1 cellular context compared by ENCODE assay signal in the genomic region with DNA sequence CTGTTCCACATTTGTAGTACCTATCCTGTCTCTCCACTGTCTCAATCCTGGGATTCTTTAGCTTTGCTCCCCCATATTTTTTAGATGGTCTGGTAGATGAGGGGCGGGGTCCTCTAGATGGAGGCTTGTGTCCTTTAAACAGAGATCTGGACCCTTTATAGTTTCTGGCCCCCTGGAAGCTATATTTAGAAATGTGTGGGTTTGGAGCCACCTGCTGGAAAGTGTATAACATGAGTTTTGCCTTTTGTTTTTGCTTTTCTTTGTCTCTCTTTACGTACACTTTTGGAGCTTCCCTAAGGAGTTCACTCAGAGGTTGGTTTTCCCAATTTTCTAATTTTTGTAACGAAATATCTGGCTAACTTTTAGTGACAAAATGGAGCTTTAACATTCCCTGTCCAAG.
TF ChIP-seq lines count a peak whose summit lies in the region.

No MANE protein-coding gene starts in this region.

TF ChIP-seq in GM23338, 12 proteins besides CTCF, POLR2A, EP300 and RAD21 (continued from another document):
- TF ChIP-seq, protein P1, sequence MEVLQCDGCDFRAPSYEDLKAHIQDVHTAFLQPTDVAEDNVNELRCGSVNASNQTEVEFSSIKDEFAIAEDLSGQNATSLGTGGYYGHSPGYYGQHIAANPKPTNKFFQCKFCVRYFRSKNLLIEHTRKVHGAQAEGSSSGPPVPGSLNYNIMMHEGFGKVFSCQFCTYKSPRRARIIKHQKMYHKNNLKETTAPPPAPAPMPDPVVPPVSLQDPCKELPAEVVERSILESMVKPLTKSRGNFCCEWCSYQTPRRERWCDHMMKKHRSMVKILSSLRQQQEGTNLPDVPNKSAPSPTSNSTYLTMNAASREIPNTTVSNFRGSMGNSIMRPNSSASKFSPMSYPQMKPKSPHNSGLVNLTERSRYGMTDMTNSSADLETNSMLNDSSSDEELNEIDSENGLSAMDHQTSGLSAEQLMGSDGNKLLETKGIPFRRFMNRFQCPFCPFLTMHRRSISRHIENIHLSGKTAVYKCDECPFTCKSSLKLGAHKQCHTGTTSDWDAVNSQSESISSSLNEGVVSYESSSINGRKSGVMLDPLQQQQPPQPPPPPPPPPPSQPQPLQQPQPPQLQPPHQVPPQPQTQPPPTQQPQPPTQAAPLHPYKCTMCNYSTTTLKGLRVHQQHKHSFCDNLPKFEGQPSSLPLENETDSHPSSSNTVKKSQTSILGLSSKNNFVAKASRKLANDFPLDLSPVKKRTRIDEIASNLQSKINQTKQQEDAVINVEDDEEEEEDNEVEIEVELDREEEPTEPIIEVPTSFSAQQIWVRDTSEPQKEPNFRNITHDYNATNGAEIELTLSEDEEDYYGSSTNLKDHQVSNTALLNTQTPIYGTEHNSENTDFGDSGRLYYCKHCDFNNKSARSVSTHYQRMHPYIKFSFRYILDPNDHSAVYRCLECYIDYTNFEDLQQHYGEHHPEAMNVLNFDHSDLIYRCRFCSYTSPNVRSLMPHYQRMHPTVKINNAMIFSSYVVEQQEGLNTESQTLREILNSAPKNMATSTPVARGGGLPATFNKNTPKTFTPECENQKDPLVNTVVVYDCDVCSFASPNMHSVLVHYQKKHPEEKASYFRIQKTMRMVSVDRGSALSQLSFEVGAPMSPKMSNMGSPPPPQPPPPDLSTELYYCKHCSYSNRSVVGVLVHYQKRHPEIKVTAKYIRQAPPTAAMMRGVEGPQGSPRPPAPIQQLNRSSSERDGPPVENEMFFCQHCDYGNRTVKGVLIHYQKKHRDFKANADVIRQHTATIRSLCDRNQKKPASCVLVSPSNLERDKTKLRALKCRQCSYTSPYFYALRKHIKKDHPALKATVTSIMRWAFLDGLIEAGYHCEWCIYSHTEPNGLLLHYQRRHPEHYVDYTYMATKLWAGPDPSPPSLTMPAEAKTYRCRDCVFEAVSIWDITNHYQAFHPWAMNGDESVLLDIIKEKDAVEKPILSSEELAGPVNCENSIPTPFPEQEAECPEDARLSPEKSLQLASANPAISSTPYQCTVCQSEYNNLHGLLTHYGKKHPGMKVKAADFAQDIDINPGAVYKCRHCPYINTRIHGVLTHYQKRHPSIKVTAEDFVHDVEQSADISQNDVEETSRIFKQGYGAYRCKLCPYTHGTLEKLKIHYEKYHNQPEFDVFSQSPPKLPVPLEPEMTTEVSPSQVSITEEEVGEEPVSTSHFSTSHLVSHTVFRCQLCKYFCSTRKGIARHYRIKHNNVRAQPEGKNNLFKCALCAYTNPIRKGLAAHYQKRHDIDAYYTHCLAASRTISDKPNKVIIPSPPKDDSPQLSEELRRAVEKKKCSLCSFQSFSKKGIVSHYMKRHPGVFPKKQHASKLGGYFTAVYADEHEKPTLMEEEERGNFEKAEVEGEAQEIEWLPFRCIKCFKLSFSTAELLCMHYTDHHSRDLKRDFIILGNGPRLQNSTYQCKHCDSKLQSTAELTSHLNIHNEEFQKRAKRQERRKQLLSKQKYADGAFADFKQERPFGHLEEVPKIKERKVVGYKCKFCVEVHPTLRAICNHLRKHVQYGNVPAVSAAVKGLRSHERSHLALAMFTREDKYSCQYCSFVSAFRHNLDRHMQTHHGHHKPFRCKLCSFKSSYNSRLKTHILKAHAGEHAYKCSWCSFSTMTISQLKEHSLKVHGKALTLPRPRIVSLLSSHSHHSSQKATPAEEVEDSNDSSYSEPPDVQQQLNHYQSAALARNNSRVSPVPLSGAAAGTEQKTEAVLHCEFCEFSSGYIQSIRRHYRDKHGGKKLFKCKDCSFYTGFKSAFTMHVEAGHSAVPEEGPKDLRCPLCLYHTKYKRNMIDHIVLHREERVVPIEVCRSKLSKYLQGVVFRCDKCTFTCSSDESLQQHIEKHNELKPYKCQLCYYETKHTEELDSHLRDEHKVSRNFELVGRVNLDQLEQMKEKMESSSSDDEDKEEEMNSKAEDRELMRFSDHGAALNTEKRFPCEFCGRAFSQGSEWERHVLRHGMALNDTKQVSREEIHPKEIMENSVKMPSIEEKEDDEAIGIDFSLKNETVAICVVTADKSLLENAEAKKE (CRISPR knock-in tag; IDR thresholded peaks at IDR 0.05), result no peak
- TF ChIP-seq JUNB (IDR thresholded peaks at IDR 0.05; ENCODE audit: unreplicated experiment) (no peak), EZH2 (IDR thresholded peaks at IDR 0.05; ENCODE audit: low read depth, unreplicated experiment) (no peak), ZNF114 (CRISPR knock-in tag; IDR thresholded peaks at IDR 0.05) (no peak), STAT1 (IDR thresholded peaks at IDR 0.05; ENCODE audit: unreplicated experiment) (no peak), ZNF331 (CRISPR knock-in tag; IDR thresholded peaks at IDR 0.05; ENCODE audit: low read depth) (no peak), CREB1 (CRISPR knock-in tag; IDR thresholded peaks at IDR 0.05; ENCODE audit: low read depth) (no peak), EZH2phosphoT487 (IDR thresholded peaks at IDR 0.05; ENCODE audit: unreplicated experiment) (no peak), POLR2AphosphoS5 (IDR thresholded peaks at IDR 0.05; ENCODE audit: low read depth) (no peak), NANOG (IDR thresholded peaks at IDR 0.05; ENCODE audit: borderline replicate concordance) (no peak)
- TF ChIP-seq, protein P2, sequence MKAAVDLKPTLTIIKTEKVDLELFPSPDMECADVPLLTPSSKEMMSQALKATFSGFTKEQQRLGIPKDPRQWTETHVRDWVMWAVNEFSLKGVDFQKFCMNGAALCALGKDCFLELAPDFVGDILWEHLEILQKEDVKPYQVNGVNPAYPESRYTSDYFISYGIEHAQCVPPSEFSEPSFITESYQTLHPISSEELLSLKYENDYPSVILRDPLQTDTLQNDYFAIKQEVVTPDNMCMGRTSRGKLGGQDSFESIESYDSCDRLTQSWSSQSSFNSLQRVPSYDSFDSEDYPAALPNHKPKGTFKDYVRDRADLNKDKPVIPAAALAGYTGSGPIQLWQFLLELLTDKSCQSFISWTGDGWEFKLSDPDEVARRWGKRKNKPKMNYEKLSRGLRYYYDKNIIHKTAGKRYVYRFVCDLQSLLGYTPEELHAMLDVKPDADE (IDR thresholded peaks at IDR 0.05), result no peak
TF ChIP-seq in GM23338: peak in this region for 0.
